18 cellular contexts compared by ENCODE assay signal in the genomic region with DNA sequence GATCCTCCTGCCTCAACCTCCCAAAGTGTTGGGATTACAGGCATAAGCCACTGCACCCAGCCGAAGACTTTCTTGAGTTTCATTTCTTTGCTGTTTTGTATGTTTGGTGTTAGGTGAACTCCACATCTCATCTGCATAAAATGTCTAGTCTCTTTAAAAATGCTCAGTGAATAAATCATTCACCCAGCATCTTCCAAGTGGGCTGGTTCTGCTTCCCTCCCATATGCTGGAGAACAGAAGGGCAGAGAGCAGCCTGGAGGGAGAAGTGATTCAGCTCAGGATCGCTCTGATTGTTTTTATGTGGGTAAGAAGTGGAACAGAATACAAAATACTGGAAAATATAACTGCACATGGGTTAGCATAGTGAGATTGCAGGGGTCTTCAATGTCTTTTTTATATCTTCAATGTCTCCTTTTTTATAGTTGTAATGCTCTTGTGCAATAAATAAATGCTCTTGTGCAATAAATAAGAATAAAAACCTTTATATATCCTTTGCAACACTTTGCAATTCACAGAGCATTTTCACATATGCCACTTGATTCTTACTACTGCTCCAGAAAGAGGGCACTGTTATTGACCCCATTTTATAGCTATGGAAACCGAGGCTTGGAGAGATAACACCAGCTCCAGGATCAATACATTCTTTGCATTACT.
DNase-seq lines count a peak whose midpoint lies in the region; ATAC-seq and TF ChIP-seq lines count a peak whose summit lies in the region.
"Had no signal": no experiment of that assay in that cellular context is flagged by ENCODE, and none has a peak within 500 bp of the region (broad histone marks: within the 10 kb centered on the region; RNA-seq: fewer than 3 reads in every experiment).

No MANE protein-coding gene starts in this region.

- no peak overlapping the region for H3K4ac ChIP-seq in H9 (ENCODE audit: low read depth, low read length)

- no peak overlapping the region for H4K8ac ChIP-seq in H9 (replicated peaks; ENCODE audit: insufficient read length, low read depth, low read length)

- POLR2A ChIA-PET in CD8-positive, alpha-beta T cell (lab: Charles Lee) = no interaction called here

- H2BK5ac ChIP-seq in H9 (ENCODE audit: insufficient read length, low read length) = no peak overlapping the region

- H4K20me1 ChIP-seq in H9 (ENCODE audit: control insufficient read depth, insufficient read depth, insufficient read length) = no peaks in the 10 kb centered on the region

- H4K91ac ChIP-seq in H9 (ENCODE audit: insufficient read length, low read depth, low read length) = no peak overlapping the region

- intact Hi-C loops in CD8-positive, alpha-beta T cell (cut with DNase I, micrococcal nuclease) = no loop called here

- CTCF ChIA-PET in CD8-positive, alpha-beta T cell (lab: Charles Lee) = no interaction called here

- H3K4me1 Mint-ChIP-seq in CD8-positive, alpha-beta T cell (ENCODE audit: low read depth) = no peaks in the 10 kb centered on the region
- peaks cover 4 to 6% of the 10 kb centered on the region in 2 experiments; a peak in 2 of 4 replicates for H3K4me1 Mint-ChIP-seq in H9

- no peaks in the 10 kb centered on the region for H3K27me3 ChIP-seq in CD8-positive, alpha-beta T cell (ENCODE audit: insufficient read depth, low read length)
- H3K27me3 ChIP-seq in H9 (ENCODE audit: insufficient read depth, low read length) = no peaks in the 10 kb centered on the region
- H3K27me3 ChIP-seq: upper lobe of right lung had no signal

- no peak overlapping the region for H2AFZ ChIP-seq in H9 (ENCODE audit: low read length)

- H3K79me1 ChIP-seq in H9 (ENCODE audit: insufficient read depth, low read depth, low read length, poor library complexity, severe bottlenecking) = no peaks in the 10 kb centered on the region

- no peak overlapping the region for H2BK12ac ChIP-seq in H9 (ENCODE audit: insufficient read length, low read depth, low read length)

- no peak overlapping the region for H2BK15ac ChIP-seq in H9 (ENCODE audit: low read depth, low read length)

- no peak for ATAC-seq in GM21529 (IDR thresholded peaks at IDR 0.05; ENCODE audit: unreplicated experiment)
- no peak for ATAC-seq in CD8-positive, alpha-beta T cell
- ATAC-seq: left colon, upper lobe of right lung had no signal

- no peak overlapping the region for H2AK5ac ChIP-seq in H9 (ENCODE audit: insufficient read length, low read length)

- no peaks in the 10 kb centered on the region for H3K79me2 ChIP-seq in H9 (ENCODE audit: insufficient read depth, low read length)

- H2BK120ac ChIP-seq in H9 (ENCODE audit: low read depth, low read length, poor library complexity, severe bottlenecking) = no peak overlapping the region

- no peaks in the 10 kb centered on the region for H3K9me3 Mint-ChIP-seq in CD8-positive, alpha-beta T cell
- no peaks in the 10 kb centered on the region for H3K9me3 Mint-ChIP-seq in H9
- H3K9me3 Mint-ChIP-seq: activated CD4-positive, alpha-beta memory T cell treated with anti-CD3 and anti-CD28 coated beads for 36 hours; activated T-helper 1 cell treated with anti-CD3 and anti-CD28 coated beads, Interleukin-12 subunit alpha, Interleukin-12 subunit beta, Interleukin-2, Interleukin-4 antibody, amounts not matched to agents 30 ng/mL and 10 ng/mL and 1 ng/mL, durations not matched to agents 14 hours and 24 hours and 36 hours had no signal

- DNase-seq in AG08395 (ENCODE audit: low spot score) (peak; percentile 38), M059J (ENCODE audit: low read depth) (peak; percentile 84), epithelial cell of esophagus (ENCODE audit: low read depth) (peak; percentile 35), mucosa of gallbladder (ENCODE audit: low spot score) (peak; percentile 6), SKM-1 (lab: John Stamatoyannopoulos, UW; ENCODE audit: unreplicated experiment) (no peak), H9 (no peak)
- DNase-seq in CD8-positive, alpha-beta T cell = no peak
- DNase-seq: activated CD4-positive, alpha-beta memory T cell treated with anti-CD3 and anti-CD28 coated beads for 36 hours; AML-193; KG1; left colon; NCI-H1417 treated with DMSO at 0.1 percent for 48 hours; NCI-H345; stimulated activated CD4-positive, alpha-beta T cell treated with anti-CD3 and anti-CD28 coated beads, Interleukin-12 subunit alpha, Interleukin-12 subunit beta, amount 100 ng/mL, for 4 hours; stimulated activated naive CD4-positive, alpha-beta T cell; upper lobe of right lung had no signal

- H3K23me2 ChIP-seq in H9 (ENCODE audit: insufficient read length, low read depth, low read length, poor library complexity, severe bottlenecking) = no peaks in the 10 kb centered on the region

- H4K5ac ChIP-seq in H9 (ENCODE audit: insufficient read length, low read depth, low read length) = no peak overlapping the region

- no peaks in the 10 kb centered on the region for H3K36me3 Mint-ChIP-seq in CD8-positive, alpha-beta T cell
- H3K36me3 Mint-ChIP-seq in H9 (ENCODE audit: insufficient read depth in 1 of 3, low read depth in 3 of 3) = no peaks in the 10 kb centered on the region
- H3K36me3 Mint-ChIP-seq: activated CD4-positive, alpha-beta memory T cell treated with anti-CD3 and anti-CD28 coated beads for 36 hours had no signal

- H3K23ac ChIP-seq in H9 (ENCODE audit: insufficient read length, low read depth, low read length) = no peak overlapping the region

- H3K18ac ChIP-seq in H9 (ENCODE audit: insufficient read length, low read depth, low read length) = no peak overlapping the region

- no peak overlapping the region for H3K4me2 ChIP-seq in H9 (ENCODE audit: insufficient read depth, insufficient read length, low read length)

- no peak overlapping the region for H3K9ac ChIP-seq in H9 (ENCODE audit: extremely low read depth, insufficient read length, low read length)

- TF ChIP-seq CTCF in epithelial cell of esophagus (IDR thresholded peaks at IDR 0.05; ENCODE audit: insufficient read depth, low read depth, low read length, missing control alignments) (no peak), H9 (conservative IDR thresholded peaks at IDR 0.05) (no peak)
- no peak for TF ChIP-seq CTCF in CD8-positive, alpha-beta T cell (IDR thresholded peaks at IDR 0.05)

- H3K27ac ChIP-seq in CD8-positive, alpha-beta T cell (ENCODE audit: low read depth, low read length) = no peak overlapping the region
- H3K27ac ChIP-seq in H9 (ENCODE audit: insufficient read length, low read depth, low read length) = no peak overlapping the region
- H3K27ac ChIP-seq: upper lobe of right lung had no signal

- no peaks in the 10 kb centered on the region for H3K9me3 ChIP-seq in CD8-positive, alpha-beta T cell (ENCODE audit: low read length)
- H3K9me3 ChIP-seq in H9 (ENCODE audit: control insufficient read depth, low read depth, low read length) = no peaks in the 10 kb centered on the region
- H3K9me3 ChIP-seq: upper lobe of right lung had no signal

- H3K4me1 ChIP-seq in CD8-positive, alpha-beta T cell (ENCODE audit: insufficient read depth, low read length) = no peaks in the 10 kb centered on the region
- H3K4me1 ChIP-seq in H9 (ENCODE audit: insufficient read depth, low read length) = no peaks in the 10 kb centered on the region

- H3T11ph ChIP-seq in H9 (ENCODE audit: low read length) = no peak overlapping the region

- H3K14ac ChIP-seq in H9 (ENCODE audit: insufficient read depth, low read length) = no peak overlapping the region

- no peak overlapping the region for H3K4me3 Mint-ChIP-seq in CD8-positive, alpha-beta T cell
- H3K4me3 Mint-ChIP-seq in H9 = no peak overlapping the region
- H3K4me3 Mint-ChIP-seq: activated CD4-positive, alpha-beta memory T cell treated with anti-CD3 and anti-CD28 coated beads for 36 hours; activated T-helper 1 cell treated with anti-CD3 and anti-CD28 coated beads, Interleukin-12 subunit alpha, Interleukin-12 subunit beta, Interleukin-2, Interleukin-4 antibody, amounts not matched to agents 30 ng/mL and 10 ng/mL and 1 ng/mL, durations not matched to agents 14 hours and 24 hours and 36 hours had no signal

- no peak overlapping the region for H3K56ac ChIP-seq in H9 (ENCODE audit: insufficient read length, low read depth, low read length)

- no peaks in the 10 kb centered on the region for H3K36me3 ChIP-seq in CD8-positive, alpha-beta T cell (ENCODE audit: insufficient read depth, low read length)
- H3K36me3 ChIP-seq: upper lobe of right lung had no signal

- no peak overlapping the region for H3K4me3 ChIP-seq in epithelial cell of esophagus (ENCODE audit: low read length)
- no peak overlapping the region for H3K4me3 ChIP-seq in CD8-positive, alpha-beta T cell (ENCODE audit: low read depth, low read length)
- H3K4me3 ChIP-seq: upper lobe of right lung had no signal

- WGBS in H9 (ENCODE audit: extremely low coverage, insufficient read length, low lambda C conversion rate) = no CpG with 5 or more reads among the region's 3 CpGs

- no peak overlapping the region for H2BK20ac ChIP-seq in H9 (ENCODE audit: low read depth, low read length, poor library complexity, severe bottlenecking)

- H3K27me3 Mint-ChIP-seq in CD8-positive, alpha-beta T cell (ENCODE audit: low read depth) = peaks cover 2% of the 10 kb centered on the region
- no peaks in the 10 kb centered on the region for H3K27me3 Mint-ChIP-seq in H9 (ENCODE audit: low read depth)

- H3K27ac Mint-ChIP-seq in CD8-positive, alpha-beta T cell = no peak overlapping the region
- H3K27ac Mint-ChIP-seq in H9 = no peak overlapping the region
- H3K27ac Mint-ChIP-seq: activated CD4-positive, alpha-beta memory T cell treated with anti-CD3 and anti-CD28 coated beads for 36 hours; activated T-helper 1 cell treated with anti-CD3 and anti-CD28 coated beads, Interleukin-12 subunit alpha, Interleukin-12 subunit beta, Interleukin-2, Interleukin-4 antibody, amounts not matched to agents 30 ng/mL and 10 ng/mL and 1 ng/mL, durations not matched to agents 14 hours and 24 hours and 36 hours had no signal

Comparison
In these comparisons a context has a peak if more than half of its experiments do, and no peak if none do; other contexts are left out.
1. DNase-seq: peak in AG08395 (single experiment), M059J (single experiment), epithelial cell of esophagus (single experiment) and mucosa of gallbladder (single experiment); none in SKM-1 (single experiment), CD8-positive, alpha-beta T cell (0 of 7) and H9 (single experiment).